12 cellular contexts compared by ENCODE assay signal in the genomic region with DNA sequence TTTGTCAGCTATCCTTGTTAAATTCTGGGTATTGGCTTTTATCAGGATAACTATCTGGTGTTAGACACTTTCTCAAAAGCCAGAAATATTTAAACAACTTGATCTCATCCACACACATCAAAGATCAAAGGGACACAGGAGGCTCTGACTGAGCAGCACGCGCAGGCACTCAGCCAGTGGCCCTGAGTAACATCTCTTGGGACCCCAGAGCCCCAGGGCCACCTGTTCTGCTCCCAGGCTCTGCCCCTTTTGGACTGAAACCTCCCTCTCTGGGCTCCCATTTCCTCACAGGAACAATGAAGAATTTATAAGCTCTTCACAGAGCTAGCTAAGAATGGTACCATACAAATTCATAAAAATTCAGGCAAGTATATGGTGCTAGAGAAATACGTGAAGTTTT. TPM values are rescaled to one million over a fixed set of nuclear protein-coding genes. Genes with fewer than 3 reads are reported as not detected.
DNase-seq lines count a peak whose midpoint lies in the region; ATAC-seq and TF ChIP-seq lines count a peak whose summit lies in the region.
"Had no signal": no experiment of that assay in that cellular context is flagged by ENCODE, and none has a peak within 500 bp of the region (broad histone marks: within the 10 kb centered on the region; RNA-seq: fewer than 3 reads in every experiment).

No MANE protein-coding gene starts in this region.

- no peak for ATAC-seq in CD4-positive, alpha-beta T cell (ENCODE audit: poor library complexity)
- ATAC-seq in HG02571 (IDR thresholded peaks at IDR 0.05; ENCODE audit: unreplicated experiment): no peak

- H3K27ac Mint-ChIP-seq in CD4-positive, alpha-beta T cell: peak overlapping the region; percentile 93
- peak overlapping the region in 2 of 3 donors; percentile 71 to 78 for H3K27ac Mint-ChIP-seq in IgD-negative memory B cell
- H3K27ac Mint-ChIP-seq in activated T-cell treated with anti-CD3 and anti-CD28 coated beads, Interleukin-2, amount 50 U/mL, for 24 hours: peak overlapping the region; percentile 98
- no peak overlapping the region for H3K27ac Mint-ChIP-seq in glutamatergic neuron (ENCODE audit: unreplicated experiment)
- no peak overlapping the region for H3K27ac Mint-ChIP-seq in type B pancreatic cell

- H3K27me3 ChIP-seq in CD4-positive, alpha-beta T cell (ENCODE audit: control insufficient read depth, insufficient read depth, low read length): no peaks in the 10 kb centered on the region
- H3K27me3 ChIP-seq: colonic mucosa had no signal

- H3K27me3 Mint-ChIP-seq in CD4-positive, alpha-beta T cell: no peaks in the 10 kb centered on the region
- H3K27me3 Mint-ChIP-seq in IgD-negative memory B cell (peaks cover 5% of the 10 kb centered on the region), glutamatergic neuron (ENCODE audit: unreplicated experiment) (peaks cover 2% of the 10 kb centered on the region), type B pancreatic cell (peaks cover 19% of the 10 kb centered on the region)
- no peaks in the 10 kb centered on the region for H3K27me3 Mint-ChIP-seq in activated T-cell treated with anti-CD3 and anti-CD28 coated beads, Interleukin-2, amount 50 U/mL, for 24 hours

- peak overlapping the region; percentile 74 for H3K4me3 Mint-ChIP-seq in CD4-positive, alpha-beta T cell
- H3K4me3 Mint-ChIP-seq in IgD-negative memory B cell (peak overlapping the region in 1 of 4 donors; percentile 55), glutamatergic neuron (ENCODE audit: unreplicated experiment) (no peak overlapping the region), type B pancreatic cell (no peak overlapping the region)
- H3K4me3 Mint-ChIP-seq in activated T-cell treated with anti-CD3 and anti-CD28 coated beads, Interleukin-2, amount 50 U/mL, for 24 hours: peak overlapping the region; percentile 13

- intact Hi-C loops in CD4-positive, alpha-beta T cell (cut with DNase I, micrococcal nuclease): loop anchor here in 1 of 2 experiments (5.0 kb wide), 1 partner anchor 35 kb away; no protein-coding TSS in a partner anchor

- peaks cover 85% of the 10 kb centered on the region for H3K4me1 Mint-ChIP-seq in CD4-positive, alpha-beta T cell (ENCODE audit: low read depth)
- H3K4me1 Mint-ChIP-seq in IgD-negative memory B cell (peaks cover 28 to 48% (median 37%) of the 10 kb centered on the region in 3 donors), glutamatergic neuron (ENCODE audit: low read depth, unreplicated experiment) (peaks cover 28% of the 10 kb centered on the region), type B pancreatic cell (ENCODE audit: unreplicated experiment) (peaks cover 22% of the 10 kb centered on the region)
- H3K4me1 Mint-ChIP-seq in activated T-cell treated with anti-CD3 and anti-CD28 coated beads, Interleukin-2, amount 50 U/mL, for 24 hours (ENCODE audit: low read depth): peaks cover 91% of the 10 kb centered on the region

- peaks cover 19% of the 10 kb centered on the region for H3K36me3 Mint-ChIP-seq in CD4-positive, alpha-beta T cell (ENCODE audit: low read depth)
- no peaks in the 10 kb centered on the region for H3K36me3 Mint-ChIP-seq in IgD-negative memory B cell
- H3K36me3 Mint-ChIP-seq in activated T-cell treated with anti-CD3 and anti-CD28 coated beads, Interleukin-2, amount 50 U/mL, for 24 hours (ENCODE audit: low read depth): peaks cover 45% of the 10 kb centered on the region
- H3K36me3 Mint-ChIP-seq in glutamatergic neuron (ENCODE audit: unreplicated experiment): no peaks in the 10 kb centered on the region
- H3K36me3 Mint-ChIP-seq in type B pancreatic cell: no peaks in the 10 kb centered on the region

- no peak for TF ChIP-seq CTCF in CD4-positive, alpha-beta T cell (IDR thresholded peaks at IDR 0.05)
- TF ChIP-seq CTCF in glutamatergic neuron (IDR thresholded peaks at IDR 0.05; ENCODE audit: partially characterized antibody, unreplicated experiment): no peak
- TF ChIP-seq CTCF in type B pancreatic cell (conservative IDR thresholded peaks at IDR 0.05): no peak

- no peak for DNase-seq in CD4-positive, alpha-beta T cell
- DNase-seq in activated T-cell treated with anti-CD3 and anti-CD28 coated beads, Interleukin-2, amount 50 U/mL, for 24 hours: peak; percentile 53
- DNase-seq in glutamatergic neuron (peak; percentile 42), type B pancreatic cell (ENCODE audit: extremely low spot score, unreplicated experiment) (no peak), dermis blood vessel endothelial cell (no peak)
- DNase-seq: anterior cingulate cortex, colonic mucosa, GF-D8, SHP77 treated with DMSO at 0.1 percent for 48 hours had no signal

- H3K9me3 Mint-ChIP-seq in CD4-positive, alpha-beta T cell: no peaks in the 10 kb centered on the region
- H3K9me3 Mint-ChIP-seq in IgD-negative memory B cell (no peaks in the 10 kb centered on the region), glutamatergic neuron (ENCODE audit: unreplicated experiment) (peaks cover 7% of the 10 kb centered on the region), type B pancreatic cell (no peaks in the 10 kb centered on the region)
- H3K9me3 Mint-ChIP-seq in activated T-cell treated with anti-CD3 and anti-CD28 coated beads, Interleukin-2, amount 50 U/mL, for 24 hours: no peaks in the 10 kb centered on the region

- CTCF ChIA-PET in CD4-positive, alpha-beta T cell (lab: Charles Lee): interaction anchor here (1.1 kb wide), 1 partner anchor 87 kb away, joined by 4 read pairs; no protein-coding TSS in a partner anchor

- POLR2A ChIA-PET in CD4-positive, alpha-beta T cell (lab: Charles Lee): interaction anchor here (0.6 to 5.1 kb wide), 7 partner anchors 14 to 87 kb away, joined by 3 to 127 read pairs (median 3); a partner anchor contains a TSS

- H3K9me3 ChIP-seq in CD4-positive, alpha-beta T cell (ENCODE audit: control insufficient read depth, low read length): no peaks in the 10 kb centered on the region
- H3K9me3 ChIP-seq: colonic mucosa had no signal

- peak overlapping the region; percentile 69 for H3K27ac ChIP-seq in CD4-positive, alpha-beta T cell (ENCODE audit: low read depth, low read length)
- H3K27ac ChIP-seq: colonic mucosa had no signal

RNA-seq across cellular contexts. Expression of a gene that starts 16.1 kb away (rescaled TPM):
- total RNA-seq in CD4-positive, alpha-beta T cell: 10 to 100 TPM; 30.0 to 30.4 TPM
- 0.48 TPM for polyA plus RNA-seq in IgD-negative memory B cell
- total RNA-seq in glutamatergic neuron (ENCODE audit: unreplicated experiment) (not detected), type B pancreatic cell (ENCODE audit: low replicate concordance) (1.9 and 2.6 TPM in 2 replicates), dermis blood vessel endothelial cell (0.05 and 0.17 TPM in 2 replicates)
- total RNA-seq: pulmonary artery endothelial cell had no signal

Comparison
In these comparisons a context has a peak if more than half of its experiments do, and no peak if none do; other contexts are left out.
1. DNase-seq: peak in activated T-cell treated with anti-CD3 and anti-CD28 coated beads, Interleukin-2, amount 50 U/mL, for 24 hours (single experiment) and glutamatergic neuron (single experiment); none in CD4-positive, alpha-beta T cell (0 of 10), type B pancreatic cell (single experiment) and dermis blood vessel endothelial cell (single experiment).
2. H3K27ac Mint-ChIP-seq: peak in CD4-positive, alpha-beta T cell (single experiment), IgD-negative memory B cell (2 of 3) and activated T-cell treated with anti-CD3 and anti-CD28 coated beads, Interleukin-2, amount 50 U/mL, for 24 hours (single experiment); none in glutamatergic neuron (single experiment) and type B pancreatic cell (single experiment).
3. H3K4me3 Mint-ChIP-seq: peak in CD4-positive, alpha-beta T cell (single experiment) and activated T-cell treated with anti-CD3 and anti-CD28 coated beads, Interleukin-2, amount 50 U/mL, for 24 hours (single experiment); none in glutamatergic neuron (single experiment) and type B pancreatic cell (single experiment).